Comparison of ENCODE assay signal across 8 cellular contexts in the genomic region with DNA sequence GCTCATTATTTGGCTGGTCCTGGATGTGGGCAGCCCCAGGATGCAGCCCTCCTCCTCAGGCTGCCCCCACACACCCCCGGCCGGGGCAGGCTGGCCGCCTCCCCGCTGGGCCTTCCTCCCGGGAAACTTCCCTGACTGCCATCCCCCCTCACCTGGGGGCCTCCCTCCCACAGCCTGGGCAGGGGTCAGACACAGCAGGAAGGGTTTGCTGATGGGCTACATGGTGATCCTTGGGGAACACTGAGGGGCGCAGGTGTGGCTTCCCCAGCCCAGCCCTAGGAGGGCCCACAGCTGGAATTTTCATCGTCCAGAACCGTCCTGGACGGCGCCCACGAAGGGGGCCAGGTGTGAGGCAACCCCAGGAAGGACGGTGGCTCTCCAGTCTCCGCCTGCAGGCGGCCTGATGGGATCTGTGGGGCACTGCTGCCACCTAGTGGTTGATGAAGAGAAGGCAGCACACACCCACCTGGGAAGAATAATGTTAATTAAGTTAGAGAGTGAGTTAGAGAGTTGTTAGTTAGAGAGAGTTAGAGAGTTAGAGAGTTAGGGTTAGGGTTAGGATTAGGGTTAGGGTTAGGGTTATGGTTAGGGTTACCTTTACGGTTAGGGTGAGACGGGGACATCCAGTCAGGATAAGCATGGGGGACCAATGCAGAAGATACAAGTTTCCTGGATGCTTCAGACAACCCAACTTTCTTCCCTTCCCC.
A peak's percentile ranks its signal among the peaks of the same experiment; 100 is the strongest.
DNase-seq lines count a peak whose midpoint lies in the region; ATAC-seq and FAIRE-seq lines count a peak whose summit lies in the region.

No MANE protein-coding gene starts in this region.

- H3K27me3 Mint-ChIP-seq in activated CD4-positive, alpha-beta T cell treated with anti-CD3 and anti-CD28 coated beads, Interleukin-2, amount 10 ng/mL, durations not matched to agents 24 days and 14 days: peaks cover 3% of the 10 kb centered on the region

- intact Hi-C loops in activated CD4-positive, alpha-beta T cell treated with anti-CD3 and anti-CD28 coated beads, Interleukin-2, amount 10 ng/mL, durations not matched to agents 24 days and 14 days (cut with micrococcal nuclease): loop anchor here (1.0 to 10.0 kb wide), 3 partner anchors 545 to 1241 kb away; no protein-coding TSS in a partner anchor

- peak; percentile 35 for DNase-seq in 8988T
- peak; percentile 63 for DNase-seq in GM18507 (ENCODE audit: extremely low spot score, insufficient read length, low read depth)
- peak; percentile 62 for DNase-seq in NCI-H345 (lab: John Stamatoyannopoulos, UW)
- peak; percentile 94 for DNase-seq in activated CD4-positive, alpha-beta T cell treated with anti-CD3 and anti-CD28 coated beads, Interleukin-2, amount 10 ng/mL, durations not matched to agents 24 days and 14 days
- DNase-seq in cerebellum (ENCODE audit: low spot score): peak; percentile 75
- DNase-seq in left lobe of liver (ENCODE audit: low spot score): peak; percentile 74
- peak; percentile 66 to 69 for DNase-seq in stimulated activated CD4-positive, alpha-beta T cell treated with anti-CD3 and anti-CD28 coated beads, Interleukin-4, amount 100 ng/mL, for 4 hours

- peaks cover 4% of the 10 kb centered on the region for H3K4me1 Mint-ChIP-seq in activated CD4-positive, alpha-beta T cell treated with anti-CD3 and anti-CD28 coated beads, Interleukin-2, amount 10 ng/mL, durations not matched to agents 24 days and 14 days

- H3K36me3 Mint-ChIP-seq in activated CD4-positive, alpha-beta T cell treated with anti-CD3 and anti-CD28 coated beads, Interleukin-2, amount 10 ng/mL, durations not matched to agents 24 days and 14 days (ENCODE audit: low read depth): no peaks in the 10 kb centered on the region

- ATAC-seq in left lobe of liver (peak; percentile 97), GM19324 (IDR thresholded peaks at IDR 0.05; ENCODE audit: low FRiP score, unreplicated experiment) (no peak)

- peak; percentile 89 for FAIRE-seq in GM18507 (lab: Jason Lieb, UNC)

- H3K27ac Mint-ChIP-seq in activated CD4-positive, alpha-beta T cell treated with anti-CD3 and anti-CD28 coated beads, Interleukin-2, amount 10 ng/mL, durations not matched to agents 24 days and 14 days: no peak overlapping the region

- no peaks in the 10 kb centered on the region for H3K9me3 Mint-ChIP-seq in activated CD4-positive, alpha-beta T cell treated with anti-CD3 and anti-CD28 coated beads, Interleukin-2, amount 10 ng/mL, durations not matched to agents 24 days and 14 days

- no peak overlapping the region for H3K4me3 Mint-ChIP-seq in activated CD4-positive, alpha-beta T cell treated with anti-CD3 and anti-CD28 coated beads, Interleukin-2, amount 10 ng/mL, durations not matched to agents 24 days and 14 days

Comparison
In these comparisons a context has a peak if more than half of its experiments do, and no peak if none do; other contexts are left out.
1. DNase-seq: peak in every context shown above with its lines; median percentile 94 in activated CD4-positive, alpha-beta T cell treated with anti-CD3 and anti-CD28 coated beads, Interleukin-2, amount 10 ng/mL, durations not matched to agents 24 days and 14 days; 75 in cerebellum; 74 in left lobe of liver; 68 in stimulated activated CD4-positive, alpha-beta T cell treated with anti-CD3 and anti-CD28 coated beads, Interleukin-4, amount 100 ng/mL, for 4 hours; 63 in GM18507; 62 in NCI-H345; 35 in 8988T.